In the genomic region with DNA sequence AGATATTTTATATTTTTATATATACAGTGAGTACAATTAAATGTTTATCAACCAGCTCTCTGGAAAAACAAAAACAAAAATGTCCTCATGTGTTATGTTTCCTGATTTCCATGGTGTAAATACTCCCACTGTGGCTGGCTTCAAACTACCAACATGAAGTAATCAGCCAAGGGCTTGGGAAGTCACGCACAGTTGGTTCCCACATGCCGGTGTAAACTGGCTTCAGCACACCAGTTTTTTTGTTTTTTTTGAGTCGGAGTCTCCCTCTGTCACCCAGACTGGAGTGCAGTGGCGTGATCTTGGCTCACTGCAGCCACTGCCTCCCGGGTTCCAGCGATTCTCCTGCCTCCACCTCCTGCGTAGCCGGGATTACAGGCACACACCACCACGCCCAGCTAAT, we compare ENCODE assay signal across 15 cellular contexts. TPM values are rescaled to one million over a fixed set of nuclear protein-coding genes. Genes with fewer than 3 reads are reported as not detected.
A peak's percentile ranks its signal among the peaks of the same experiment; 100 is the strongest.
DNase-seq lines count a peak whose midpoint lies in the region; ATAC-seq and TF ChIP-seq lines count a peak whose summit lies in the region.
"Had no signal": no experiment of that assay in that cellular context is flagged by ENCODE, and none has a peak within 500 bp of the region (broad histone marks: within the 10 kb centered on the region; RNA-seq: fewer than 3 reads in every experiment).

No MANE protein-coding gene starts in this region.

- CTCF ChIA-PET in OCI-LY7 (lab: Charles Lee; ENCODE audit: unreplicated experiment): no interaction called here

- no peak for ATAC-seq in natural killer cell
- ATAC-seq in natural killer cell treated with Interleukin-12 subunit alpha and Interleukin-12 subunit beta and Interleukin-15 and Interleukin-18, amount 100 ng/mL, for 72 hours: no peak
- no peak for ATAC-seq in HG02678 (IDR thresholded peaks at IDR 0.05; ENCODE audit: unreplicated experiment)
- ATAC-seq: stimulated activated naive CD8-positive, alpha-beta T cell treated with anti-CD3 and anti-CD28 coated beads, Interleukin-15, Interleukin-2, amounts not matched to agents 100 U/mL and 50 U/mL, for 24 hours had no signal

- peaks cover 15% of the 10 kb centered on the region; the same call in 1 of the 2 replicates for H3K36me3 ChIP-seq in OCI-LY7 (ENCODE audit: insufficient read depth, low read length)
- H3K36me3 ChIP-seq: WERI-Rb-1 had no signal

- TF ChIP-seq CTCF in natural killer cell (IDR thresholded peaks at IDR 0.05): no peak
- no peak for TF ChIP-seq CTCF in OCI-LY7 (conservative IDR thresholded peaks at IDR 0.05; ENCODE audit: low read length)

- no peaks in the 10 kb centered on the region for H3K9me2 ChIP-seq in OCI-LY7 (ENCODE audit: insufficient read depth, low read length)

- H3K4me3 ChIP-seq in OCI-LY7 (ENCODE audit: low read depth, low read length, poor library complexity, severe bottlenecking): no peak overlapping the region

- peaks cover 45% of the 10 kb centered on the region for H4K20me1 ChIP-seq in OCI-LY7 (ENCODE audit: insufficient read depth, low read length)

- DNase-seq in natural killer cell (no peak), OCI-LY7 (ENCODE audit: low spot score) (no peak), glomerular visceral epithelial cell (ENCODE audit: extremely low spot score) (peak; percentile 54), occipital lobe (lab: John Stamatoyannopoulos, UW) (no peak)
- DNase-seq in natural killer cell treated with Interleukin-12 subunit alpha and Interleukin-12 subunit beta and Interleukin-15 and Interleukin-18, amount 100 ng/mL, for 72 hours (ENCODE audit: low spot score): no peak
- DNase-seq in stimulated activated CD4-positive, alpha-beta T cell treated with anti-CD3 and anti-CD28 coated beads, Interleukin-4, amount 100 ng/mL, for 1 hour: no peak
- no peak for DNase-seq in stimulated activated CD4-positive, alpha-beta T cell treated with anti-CD3 and anti-CD28 coated beads, Interleukin-2, amount 100 ng/mL, for 24 hours
- DNase-seq: amniotic stem cell; erythroblast; NCI-H187 treated with DMSO at 0.1 percent for 48 hours; small intestine; stimulated activated naive CD8-positive, alpha-beta T cell treated with anti-CD3 and anti-CD28 coated beads, Interleukin-15, Interleukin-2, amounts not matched to agents 100 U/mL and 50 U/mL, for 24 hours; WERI-Rb-1 had no signal

- peak overlapping the region; percentile 36; the same call in 1 of the 2 replicates for H3K4me2 ChIP-seq in OCI-LY7 (ENCODE audit: low read length)

- H3K27ac ChIP-seq in OCI-LY7 (ENCODE audit: low read depth, low read length, poor library complexity, severe bottlenecking): peak overlapping the region; percentile 81
- H3K27ac ChIP-seq: parathyroid adenoma, WERI-Rb-1 had no signal

- POLR2A ChIA-PET in OCI-LY7 (lab: Charles Lee): interaction anchor here (1.0 to 2.6 kb wide), 2 partner anchors 10 to 256 kb away, joined by 6 to 13 read pairs; no protein-coding TSS in a partner anchor

- no peaks in the 10 kb centered on the region for H3K36me3 Mint-ChIP-seq in natural killer cell
- no peaks in the 10 kb centered on the region for H3K36me3 Mint-ChIP-seq in natural killer cell treated with Interleukin-12 subunit alpha and Interleukin-12 subunit beta and Interleukin-15 and Interleukin-18, amount 100 ng/mL, for 72 hours

- H3K4me1 Mint-ChIP-seq in natural killer cell: peaks cover 78 to 82% of the 10 kb centered on the region in 2 donors
- peaks cover 58 to 74% of the 10 kb centered on the region in 2 donors for H3K4me1 Mint-ChIP-seq in natural killer cell treated with Interleukin-12 subunit alpha and Interleukin-12 subunit beta and Interleukin-15 and Interleukin-18, amount 100 ng/mL, for 72 hours (ENCODE audit: low read depth in 2 of 2)

- H3K79me2 ChIP-seq in OCI-LY7 (ENCODE audit: insufficient read depth, low read depth, low read length): peaks cover 99% of the 10 kb centered on the region

- peaks cover 86% of the 10 kb centered on the region for H3K4me1 ChIP-seq in OCI-LY7 (ENCODE audit: insufficient read depth, low read length, poor library complexity, severe bottlenecking)

- H3K9me3 Mint-ChIP-seq in natural killer cell: no peaks in the 10 kb centered on the region
- no peaks in the 10 kb centered on the region for H3K9me3 Mint-ChIP-seq in natural killer cell treated with Interleukin-12 subunit alpha and Interleukin-12 subunit beta and Interleukin-15 and Interleukin-18, amount 100 ng/mL, for 72 hours

- H3K27me3 Mint-ChIP-seq in natural killer cell (ENCODE audit: low read depth in 2 of 2): no peaks in the 10 kb centered on the region
- no peaks in the 10 kb centered on the region for H3K27me3 Mint-ChIP-seq in natural killer cell treated with Interleukin-12 subunit alpha and Interleukin-12 subunit beta and Interleukin-15 and Interleukin-18, amount 100 ng/mL, for 72 hours

- intact Hi-C loops in natural killer cell (cut with micrococcal nuclease) (no loop called here), OCI-LY7 (cut with micrococcal nuclease; ENCODE audit: unreplicated experiment) (no loop called here)

- BruUV-seq in OCI-LY7 (replicated peaks; lab: Mats Ljungman, UMichigan): no TSS peak

- H3K9me3 ChIP-seq in OCI-LY7 (ENCODE audit: low read length): no peaks in the 10 kb centered on the region

- H3K27ac Mint-ChIP-seq in natural killer cell: peak overlapping the region; percentile 88 to 90
- peak overlapping the region in 1 of 2 donors; percentile 69 for H3K27ac Mint-ChIP-seq in natural killer cell treated with Interleukin-12 subunit alpha and Interleukin-12 subunit beta and Interleukin-15 and Interleukin-18, amount 100 ng/mL, for 72 hours

- no peak overlapping the region for H3K4me3 Mint-ChIP-seq in natural killer cell
- no peak overlapping the region for H3K4me3 Mint-ChIP-seq in natural killer cell treated with Interleukin-12 subunit alpha and Interleukin-12 subunit beta and Interleukin-15 and Interleukin-18, amount 100 ng/mL, for 72 hours

- no peak overlapping the region for H2AFZ ChIP-seq in OCI-LY7 (ENCODE audit: low read length)
- H2AFZ ChIP-seq: parathyroid adenoma had no signal

RNA-seq across cellular contexts. Expression of a gene that starts 11.8 kb away (rescaled TPM):
- 10 to 100 TPM; 50.7 to 99.1 (median 65.1) TPM for total RNA-seq in natural killer cell
- total RNA-seq in natural killer cell treated with Interleukin-12 subunit alpha and Interleukin-12 subunit beta and Interleukin-15 and Interleukin-18, amount 100 ng/mL, for 72 hours: 10 to 100 TPM; 34.7 to 70.4 TPM
- total RNA-seq in OCI-LY7 (2014; rRNA removed; shearing (Covaris generic)): 24.6 and 28.7 TPM in 2 replicates
- total RNA-seq in OCI-LY7 (2022): 67.0 and 79.9 TPM in 2 replicates
- total RNA-seq in occipital lobe: 7.3 TPM
